ENCODE assay signal across 1 cellular context in genomic region chr15:78355185-78355584, GRCh38.
TF ChIP-seq lines count a peak whose summit lies in the region.

No MANE protein-coding gene starts in this region.

TF ChIP-seq in K562, 482 proteins besides CTCF, POLR2A, EP300 and RAD21 (continued from another document):
- TF ChIP-seq TRIM25 (IDR thresholded peaks at IDR 0.05; ENCODE audit: borderline replicate concordance) (no peak), CTBP1 (IDR thresholded peaks at IDR 0.05; ENCODE audit: borderline replicate concordance) (peak; percentile 58; the same call in 1 of the 2 replicates), RREB1 (CRISPR knock-in tag; IDR thresholded peaks at IDR 0.05) (0 out of 2 replicates have a peak, but pooled peaks have one; percentile 31)
TF ChIP-seq in K562: peak in this region for 4.
